13 cellular contexts compared by ENCODE assay signal in the genomic region with DNA sequence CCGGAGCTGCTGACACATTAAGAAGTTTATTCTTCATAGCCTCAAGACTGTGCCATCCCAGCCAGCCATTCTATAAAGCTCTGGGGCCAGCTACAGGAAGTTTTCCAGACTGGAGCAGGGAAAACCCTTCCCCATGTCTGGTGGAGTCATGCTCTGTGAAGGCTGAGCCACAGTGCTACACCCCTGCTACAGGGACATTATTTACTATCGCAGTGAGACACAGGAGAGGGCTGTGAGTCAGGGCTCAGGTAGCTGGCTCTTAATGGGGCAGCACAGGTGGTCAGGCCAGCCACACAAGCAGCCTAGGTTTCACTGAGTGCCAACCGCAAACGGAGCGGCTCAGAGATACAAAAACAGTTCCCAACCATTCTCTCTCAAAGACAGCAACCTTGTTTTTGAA. TPM values are rescaled to one million over a fixed set of nuclear protein-coding genes. Genes with fewer than 3 reads are reported as not detected.
A peak's percentile ranks its signal among the peaks of the same experiment; 100 is the strongest.
DNase-seq lines count a peak whose midpoint lies in the region; ATAC-seq and TF ChIP-seq lines count a peak whose summit lies in the region.
"Had no signal": no experiment of that assay in that cellular context is flagged by ENCODE, and none has a peak within 500 bp of the region (broad histone marks: within the 10 kb centered on the region; RNA-seq: fewer than 3 reads in every experiment).

No MANE protein-coding gene starts in this region.

- CTCF ChIA-PET in CD4-positive, alpha-beta T cell (lab: Charles Lee), result no interaction called here

- no peak for ATAC-seq in CD4-positive, alpha-beta T cell (ENCODE audit: poor library complexity)

- no peak overlapping the region for H3K4me3 Mint-ChIP-seq in CD4-positive, alpha-beta T cell
- H3K4me3 Mint-ChIP-seq: naive B cell had no signal

- TF ChIP-seq CTCF in CD4-positive, alpha-beta T cell (IDR thresholded peaks at IDR 0.05), result no peak

- no peak overlapping the region for H3K27ac Mint-ChIP-seq in CD4-positive, alpha-beta T cell
- H3K27ac Mint-ChIP-seq: naive B cell had no signal

- peaks cover 79% of the 10 kb centered on the region for H3K4me1 ChIP-seq in BLaER1

- peaks cover 1% of the 10 kb centered on the region for H3K4me1 Mint-ChIP-seq in CD4-positive, alpha-beta T cell (ENCODE audit: low read depth)
- H3K4me1 Mint-ChIP-seq: naive B cell had no signal

- peaks cover 100% of the 10 kb centered on the region for H3K36me3 ChIP-seq in BLaER1

- DNase-seq in LoVo (ENCODE audit: low spot score), result peak; percentile 59
- peak; percentile 30 to 97 for DNase-seq in dermis microvascular lymphatic vessel endothelial cell (ENCODE audit: low read depth in 2 of 2)
- DNase-seq in non-pigmented ciliary epithelial cell (ENCODE audit: low read depth), result peak; percentile 86
- DNase-seq in CD4-positive, alpha-beta T cell, result no peak
- DNase-seq in NCI-H1694 treated with DMSO at 0.1 percent for 48 hours (lab: John Stamatoyannopoulos, UW), result no peak
- DNase-seq in CD1c-positive myeloid dendritic cell (ENCODE audit: extremely low spot score), result no peak
- DNase-seq in foreskin melanocyte, result no peak
- DNase-seq: glutamatergic neuron; naive B cell; NCI-H1930; SHP77; stimulated activated CD4-positive, alpha-beta T cell treated with anti-CD3 and anti-CD28 coated beads, Interleukin-2, amount 100 ng/mL, for 24 hours had no signal

- peak overlapping the region; percentile 94 for H3K4me2 ChIP-seq in BLaER1

- POLR2A ChIA-PET in CD4-positive, alpha-beta T cell (lab: Charles Lee), result interaction anchor here (1.7 kb wide), 1 partner anchor 13 kb away, joined by 5 read pairs; a partner anchor contains a TSS

- H3K27me3 ChIP-seq in BLaER1, result no peaks in the 10 kb centered on the region
- no peaks in the 10 kb centered on the region for H3K27me3 ChIP-seq in CD4-positive, alpha-beta T cell (ENCODE audit: control insufficient read depth, insufficient read depth, low read length)

- H3K27ac ChIP-seq in BLaER1, result peak overlapping the region; percentile 98
- H3K27ac ChIP-seq in CD4-positive, alpha-beta T cell (ENCODE audit: low read depth, low read length), result no peak overlapping the region

- H3K9me3 ChIP-seq in BLaER1, result no peaks in the 10 kb centered on the region
- H3K9me3 ChIP-seq in CD4-positive, alpha-beta T cell (ENCODE audit: control insufficient read depth, low read length), result no peaks in the 10 kb centered on the region

- no peaks in the 10 kb centered on the region for H3K27me3 Mint-ChIP-seq in CD4-positive, alpha-beta T cell
- H3K27me3 Mint-ChIP-seq: naive B cell had no signal

- peak overlapping the region; percentile 90 for H3K4me3 ChIP-seq in BLaER1

- H3K9me3 Mint-ChIP-seq in CD4-positive, alpha-beta T cell, result no peaks in the 10 kb centered on the region
- H3K9me3 Mint-ChIP-seq: naive B cell had no signal

- intact Hi-C loops in CD4-positive, alpha-beta T cell (cut with DNase I, micrococcal nuclease), result no loop called here

- H3K9ac ChIP-seq in BLaER1, result peak overlapping the region; percentile 100

- peaks cover 87% of the 10 kb centered on the region for H4K20me1 ChIP-seq in BLaER1

- H3K36me3 Mint-ChIP-seq in CD4-positive, alpha-beta T cell (ENCODE audit: low read depth), result peaks cover 93% of the 10 kb centered on the region

RNA-seq across cellular contexts. Expression of a gene that starts 12.1 kb away (rescaled TPM):
- total RNA-seq in dermis microvascular lymphatic vessel endothelial cell, result 11.6 and 15.2 TPM in 2 replicates
- total RNA-seq in CD4-positive, alpha-beta T cell, result 10 to 100 TPM; 61.6 to 67.0 TPM

RNA-seq across cellular contexts. Expression of a gene that starts 12.2 kb away (rescaled TPM):
- total RNA-seq in dermis microvascular lymphatic vessel endothelial cell, result 9.2 and 15.4 TPM in 2 replicates
- 10 to 100 TPM; 25.8 to 27.2 TPM for total RNA-seq in CD4-positive, alpha-beta T cell

RNA-seq across cellular contexts. Expression of a gene that starts 40.8 kb away (rescaled TPM):
- 30.2 and 37.0 TPM in 2 replicates for total RNA-seq in dermis microvascular lymphatic vessel endothelial cell
- total RNA-seq in CD4-positive, alpha-beta T cell, result 100 to 1,000 TPM; 111 TPM

RNA-seq across cellular contexts. Expression of a gene that starts 42.5 kb away (rescaled TPM):
- total RNA-seq in dermis microvascular lymphatic vessel endothelial cell, result 0.90 and 2.0 TPM in 2 replicates
- total RNA-seq in CD4-positive, alpha-beta T cell, result under 1 TPM; 0.70 to 0.85 TPM

Comparison
In these comparisons a context has a peak if more than half of its experiments do, and no peak if none do; other contexts are left out.
1. DNase-seq: peak in LoVo (single experiment), dermis microvascular lymphatic vessel endothelial cell (2 of 2) and non-pigmented ciliary epithelial cell (single experiment); none in CD4-positive, alpha-beta T cell (0 of 10), NCI-H1694 treated with DMSO at 0.1 percent for 48 hours (single experiment), CD1c-positive myeloid dendritic cell (single experiment) and foreskin melanocyte (single experiment).